In the genomic region with DNA sequence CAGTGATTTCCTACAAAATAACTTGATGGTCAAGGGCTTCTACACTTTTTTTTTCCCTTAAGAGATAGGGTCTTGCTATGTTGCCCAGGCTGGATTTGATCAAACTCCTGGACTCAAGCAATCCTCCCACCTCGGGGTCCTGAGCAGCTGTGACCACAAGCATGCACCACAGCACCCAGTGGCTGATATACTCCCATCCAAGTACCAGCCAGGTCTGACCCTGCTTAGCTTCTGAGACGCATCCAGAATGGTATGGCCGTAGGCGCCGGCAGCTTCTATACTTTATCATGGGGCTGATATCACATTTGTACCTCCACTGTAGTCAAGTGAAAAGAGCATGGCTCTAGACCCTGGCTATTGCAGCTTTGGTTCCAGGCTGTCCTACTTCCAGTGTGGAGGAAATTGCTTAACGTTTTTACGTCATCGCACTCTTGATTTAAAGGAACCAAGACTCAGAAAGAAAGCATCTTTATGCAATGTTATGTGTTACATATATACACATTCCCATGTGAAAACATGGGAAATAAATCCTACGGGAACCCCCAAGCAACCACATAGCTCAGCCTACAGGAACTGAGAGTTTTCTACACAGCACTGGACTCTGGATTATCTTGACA, we compare ENCODE assay signal across 21 cellular contexts. TPM values are rescaled to one million over a fixed set of nuclear protein-coding genes. Genes with fewer than 3 reads are reported as not detected.
DNase-seq lines count a peak whose midpoint lies in the region; ATAC-seq, FAIRE-seq and TF ChIP-seq lines count a peak whose summit lies in the region.
"Had no signal": no experiment of that assay in that cellular context is flagged by ENCODE, and none has a peak within 500 bp of the region (broad histone marks: within the 10 kb centered on the region; RNA-seq: fewer than 3 reads in every experiment).

No MANE protein-coding gene starts in this region.

- H3K27me3 Mint-ChIP-seq in activated CD4-positive, alpha-beta T cell treated with anti-CD3 and anti-CD28 coated beads, Interleukin-2, amount 10 ng/mL, durations not matched to agents 7 days and 5 days = peaks cover 3% of the 10 kb centered on the region

- POLR2A ChIA-PET in K562 (lab: Yijun Ruan, JAX) = no interaction called here
- POLR2A ChIA-PET in activated CD4-positive, alpha-beta T cell treated with anti-CD3 and anti-CD28 coated beads, Interleukin-2, amount 10 ng/mL, durations not matched to agents 7 days and 5 days (lab: Charles Lee) = no interaction called here

- ATAC-seq in K562 = no peak
- peak; percentile 18 to 41 for ATAC-seq in lower lobe of right lung
- peak; percentile 47 for ATAC-seq in upper lobe of right lung
- ATAC-seq: CD8-positive, alpha-beta T cell had no signal

- no peaks in the 10 kb centered on the region for H3K79me2 ChIP-seq in K562 (ENCODE audit: control insufficient read depth, insufficient read depth, low read length)

- no peak overlapping the region for H3K9ac ChIP-seq in K562 (ENCODE audit: insufficient read depth in 1 of 2, low read depth in 2 of 2, low read length in 2 of 2)

- no peaks in the 10 kb centered on the region for H3K36me3 Mint-ChIP-seq in activated CD4-positive, alpha-beta T cell treated with anti-CD3 and anti-CD28 coated beads, Interleukin-2, amount 10 ng/mL, durations not matched to agents 7 days and 5 days (ENCODE audit: low read depth)
- H3K36me3 Mint-ChIP-seq: CD8-positive, alpha-beta T cell had no signal

- no peaks in the 10 kb centered on the region for H3K4me1 Mint-ChIP-seq in activated CD4-positive, alpha-beta T cell treated with anti-CD3 and anti-CD28 coated beads, Interleukin-2, amount 10 ng/mL, durations not matched to agents 7 days and 5 days

- peak; percentile 13 for DNase-seq in SIG-M5 treated with dmso at 0.1 percent for 504 hours (lab: John Stamatoyannopoulos, UW; ENCODE audit: unreplicated experiment)
- DNase-seq in SIG-M5 (lab: John Stamatoyannopoulos, UW) = no peak
- DNase-seq in K562 (ENCODE audit: extremely low read depth in 1 of 4, low spot score in 3 of 4) = no peak
- DNase-seq in lower lobe of right lung = no peak
- DNase-seq in upper lobe of right lung = no peak
- no peak for DNase-seq in activated CD4-positive, alpha-beta T cell treated with anti-CD3 and anti-CD28 coated beads, Interleukin-2, amount 10 ng/mL, durations not matched to agents 7 days and 5 days
- DNase-seq in NCI-H1694 (lab: John Stamatoyannopoulos, UW) = no peak
- no peak for DNase-seq in NCI-H1930 (lab: John Stamatoyannopoulos, UW)
- DNase-seq: BE2C; CD8-positive, alpha-beta T cell; DMS79 treated with DMSO at 0.1 percent for 48 hours; H7; NCI-H1048; NCI-H146; NCI-H2107; NCI-H2227 treated with DMSO at 0.1 percent for 48 hours; NCI-H524; Right ventricle myocardium superior had no signal

- H3K4me3 ChIP-seq in K562 (no peak overlapping the region), lower lobe of right lung (no peak overlapping the region), upper lobe of right lung (no peak overlapping the region)

- H3K27ac ChIP-seq in K562 (ENCODE audit: extremely low read depth, low read depth, low read length) (no peak overlapping the region), lower lobe of right lung (no peak overlapping the region), upper lobe of right lung (no peak overlapping the region)
- H3K27ac ChIP-seq: 22Rv1 had no signal

- no peak overlapping the region for H3K4me2 ChIP-seq in K562 (ENCODE audit: insufficient read depth, low read length)

- H3K27me3 ChIP-seq in K562 (ENCODE audit: control insufficient read depth in 2 of 2, insufficient read depth in 2 of 2, low read length in 2 of 2) (peaks cover 8 to 36% of the 10 kb centered on the region in 2 experiments; a peak in 4 of 5 replicates), lower lobe of right lung (ENCODE audit: low read depth) (no peaks in the 10 kb centered on the region), upper lobe of right lung (no peaks in the 10 kb centered on the region)
- H3K27me3 ChIP-seq: BE2C had no signal

- in situ Hi-C loops in K562 (cut with MboI) = no loop called here

- H3K27ac Mint-ChIP-seq in activated CD4-positive, alpha-beta T cell treated with anti-CD3 and anti-CD28 coated beads, Interleukin-2, amount 10 ng/mL, durations not matched to agents 7 days and 5 days = no peak overlapping the region
- H3K27ac Mint-ChIP-seq: CD8-positive, alpha-beta T cell had no signal

- H3K36me3 ChIP-seq in K562 (ENCODE audit: control insufficient read depth, insufficient read depth, low read length) (no peaks in the 10 kb centered on the region), lower lobe of right lung (no peaks in the 10 kb centered on the region), upper lobe of right lung (no peaks in the 10 kb centered on the region)
- H3K36me3 ChIP-seq: BE2C had no signal

- TF ChIP-seq CTCF in K562 (IDR thresholded peaks at IDR 0.05 in 2 of 3, conservative IDR thresholded peaks at IDR 0.05 in 1 of 3; ENCODE audit: insufficient read depth in 2 of 3, low read depth in 1 of 3, low read length in 3 of 3) (no peak), lower lobe of right lung (IDR thresholded peaks at IDR 0.05) (no peak), upper lobe of right lung (IDR thresholded peaks at IDR 0.05) (no peak)

- H3K4me1 ChIP-seq in K562 (replicated peaks in 1 of 2; ENCODE audit: control insufficient read depth in 2 of 2, insufficient read depth in 2 of 2, low read length in 2 of 2) (no peaks in the 10 kb centered on the region), lower lobe of right lung (no peaks in the 10 kb centered on the region), upper lobe of right lung (peaks cover 5% of the 10 kb centered on the region)
- H3K4me1 ChIP-seq: BE2C had no signal

- no peak for FAIRE-seq in K562 (lab: Jason Lieb, UNC)
- FAIRE-seq: RCC 7860 had no signal

- CTCF ChIA-PET in K562 (lab: Yijun Ruan, JAX; ENCODE audit: low intra/inter-chr PET ratio) = no interaction called here
- CTCF ChIA-PET in activated CD4-positive, alpha-beta T cell treated with anti-CD3 and anti-CD28 coated beads, Interleukin-2, amount 10 ng/mL, durations not matched to agents 7 days and 5 days (lab: Charles Lee) = no interaction called here

- no peak overlapping the region for H3K4me3 Mint-ChIP-seq in activated CD4-positive, alpha-beta T cell treated with anti-CD3 and anti-CD28 coated beads, Interleukin-2, amount 10 ng/mL, durations not matched to agents 7 days and 5 days
- H3K4me3 Mint-ChIP-seq: CD8-positive, alpha-beta T cell had no signal

- BruUV-seq in K562 (replicated peaks; lab: Mats Ljungman, UMichigan) = no TSS peak

- no peak for TF ChIP-seq RAD21 in K562 (CRISPR knock-in tag; conservative IDR thresholded peaks at IDR 0.05 in 1 of 2, IDR thresholded peaks at IDR 0.05 in 1 of 2)

- TF ChIP-seq EP300 in K562 (IDR thresholded peaks at IDR 0.05; ENCODE audit: low read length) = no peak

- intact Hi-C loops in K562 (cut with micrococcal nuclease) = no loop called here
- intact Hi-C loops in lower lobe of right lung (cut with DNase I) = no loop called here
- intact Hi-C loops in upper lobe of right lung (cut with DNase I) = no loop called here

- H4K20me1 ChIP-seq in K562 (replicated peaks; ENCODE audit: control insufficient read depth, insufficient read depth, low read length) = no peaks in the 10 kb centered on the region

- TF ChIP-seq POLR2A in K562 (conservative IDR thresholded peaks at IDR 0.05) = no peak

- H3K9me1 ChIP-seq in K562 (ENCODE audit: control insufficient read depth, insufficient read depth, low read length) = no peaks in the 10 kb centered on the region

- H2AFZ ChIP-seq in K562 (ENCODE audit: low read depth, low read length) = no peak overlapping the region

- no peaks in the 10 kb centered on the region for H3K9me3 Mint-ChIP-seq in activated CD4-positive, alpha-beta T cell treated with anti-CD3 and anti-CD28 coated beads, Interleukin-2, amount 10 ng/mL, durations not matched to agents 7 days and 5 days
- H3K9me3 Mint-ChIP-seq: CD8-positive, alpha-beta T cell had no signal

- 0% methylated on average over 9 of the region's 9 CpGs for WGBS in K562 (ENCODE audit: insufficient coverage, low coverage, missing lambda C conversion rate)

- H3K9me3 ChIP-seq in K562 (replicated peaks; ENCODE audit: control insufficient read depth, insufficient read depth, low read depth, low read length) (no peaks in the 10 kb centered on the region), lower lobe of right lung (no peaks in the 10 kb centered on the region), upper lobe of right lung (no peaks in the 10 kb centered on the region)
- H3K9me3 ChIP-seq: BE2C had no signal

RNA-seq across cellular contexts. Expression of a gene that starts 39.5 kb away (rescaled TPM):
- not detected in 2 replicates for total RNA-seq in K562 (2011; cell fraction: chromatin; rRNA removed; ENCODE audit: low replicate concordance)
- total RNA-seq in K562 (2011; cell fraction: nucleolus; rRNA removed) = not detected in 2 replicates
- total RNA-seq in K562 (2011; cell fraction: nucleoplasm; rRNA removed) = not detected in 2 replicates
- total RNA-seq in K562 (2014; rRNA removed) = not detected in 2 replicates
- total RNA-seq in K562 (2014; rRNA removed; fragmentation: Illumina TruSeq; extraction: Trizol) = not detected in 2 replicates
- total RNA-seq in K562 (2015; rRNA removed; fragmentation: Illumina TruSeq; extraction: Trizol) = not detected in 2 replicates
- 0.11 and 0.25 TPM in 2 replicates for total RNA-seq in K562 (2021)
- polyA plus RNA-seq in K562 (2011; rRNA removed) = not detected in 2 replicates
- not detected in 2 replicates for polyA plus RNA-seq in K562 (2011; cell fraction: cytosol; rRNA removed)
- not detected in 2 replicates for polyA plus RNA-seq in K562 (2011; cell fraction: nucleus; rRNA removed)
- polyA plus RNA-seq in K562 (2012) = 0.09 TPM in 1 of 2 replicates, not detected in the other
- polyA plus RNA-seq in K562 (2014; fragmentation: Illumina TruSeq; extraction: Trizol) = not detected in 2 replicates
- not detected for polyA plus RNA-seq in K562 (2014; fragmentation: Nextera tagmentation; extraction: Ambion mirVana)
- not detected in 2 replicates for polyA plus RNA-seq in K562 (2014; rRNA removed)
- not detected in 2 replicates for polyA minus RNA-seq in K562 (2011; rRNA and poly(A)+ RNA removed)
- polyA minus RNA-seq in K562 (2011; cell fraction: cytosol; rRNA and poly(A)+ RNA removed) = not detected in 2 replicates
- not detected in 2 replicates for polyA minus RNA-seq in K562 (2011; cell fraction: nucleus; rRNA and poly(A)+ RNA removed)
- total RNA-seq in lower lobe of right lung = 33.3 TPM
- 47.0 TPM for total RNA-seq in upper lobe of right lung
- total RNA-seq in activated CD4-positive, alpha-beta T cell treated with anti-CD3 and anti-CD28 coated beads, Interleukin-2, amount 10 ng/mL, durations not matched to agents 7 days and 5 days = not detected
- total RNA-seq: CD8-positive, alpha-beta T cell; G401 had no signal

Comparison
In these comparisons a context has a peak if more than half of its experiments do, and no peak if none do; other contexts are left out.
1. RNA of a gene that starts 39.5 kb away (total RNA-seq): 47.0 TPM in upper lobe of right lung (single experiment) and 33.3 TPM in lower lobe of right lung (single experiment); 0.11 to 0.25 TPM in K562 and not detected in activated CD4-positive, alpha-beta T cell treated with anti-CD3 and anti-CD28 coated beads, Interleukin-2, amount 10 ng/mL, durations not matched to agents 7 days and 5 days; every median in the first group is over 10 times any median in the second.